Comparison of ENCODE assay signal across 1 cellular context in genomic region chr20:4173142-4173541, GRCh38.
TF ChIP-seq lines count a peak whose summit lies in the region.

No MANE protein-coding gene starts in this region.

TF ChIP-seq in SK-N-SH, 30 proteins besides CTCF, POLR2A, EP300 and RAD21 (continued from another document):
- TF ChIP-seq JUND (IDR thresholded peaks at IDR 0.05) (no peak), PBX3 (IDR thresholded peaks at IDR 0.05) (no peak), YY1 (IDR thresholded peaks at IDR 0.05; ENCODE audit: low read depth) (no peak), SMC3 (IDR thresholded peaks at IDR 0.05; ENCODE audit: low read depth, low read length) (no peak), FOSL2 (IDR thresholded peaks at IDR 0.05; ENCODE audit: borderline replicate concordance, low read depth) (no peak), FOXJ3 (CRISPR knock-in tag; IDR thresholded peaks at IDR 0.05) (no peak), TAF1 (IDR thresholded peaks at IDR 0.05; ENCODE audit: borderline replicate concordance, low read depth, low read length) (no peak), GABPA (IDR thresholded peaks at IDR 0.05; ENCODE audit: low read depth) (no peak)
